13 cellular contexts compared by ENCODE assay signal in genomic region chr7:44057849-44058758, GRCh38. TPM values are rescaled to one million over a fixed set of nuclear protein-coding genes. Genes with fewer than 3 reads are reported as not detected.
DNase-seq lines count a peak whose midpoint lies in the region; ATAC-seq, FAIRE-seq and TF ChIP-seq lines count a peak whose summit lies in the region.
"Had no signal": no experiment of that assay in that cellular context is flagged by ENCODE, and none has a peak within 500 bp of the region (broad histone marks: within the 10 kb centered on the region; RNA-seq: fewer than 3 reads in every experiment).

No MANE protein-coding gene starts in this region.

- peaks cover 38 to 68% of the 10 kb centered on the region in 2 donors for H3K36me3 Mint-ChIP-seq in CD4-positive, alpha-beta memory T cell
- peaks cover 12% of the 10 kb centered on the region for H3K36me3 Mint-ChIP-seq in natural killer cell treated with Interleukin-12 subunit alpha and Interleukin-12 subunit beta and Interleukin-15 and Interleukin-18, amount 100 ng/mL, for 72 hours
- H3K36me3 Mint-ChIP-seq in activated CD4-positive, alpha-beta memory T cell treated with anti-CD3 and anti-CD28 coated beads for 36 hours: peaks cover 47% of the 10 kb centered on the region

- no peak overlapping the region for H3K4me3 ChIP-seq in CD4-positive, alpha-beta memory T cell (ENCODE audit: low read length in 2 of 2)
- no peak overlapping the region for H3K4me3 ChIP-seq in H7 (ENCODE audit: insufficient read depth, low read depth, low read length)
- no peak overlapping the region for H3K4me3 ChIP-seq in K562
- H3K4me3 ChIP-seq: smooth muscle cell had no signal

- H3K9me3 Mint-ChIP-seq in CD4-positive, alpha-beta memory T cell: peaks cover 0 to 2% (median 0%) of the 10 kb centered on the region in 8 donors
- H3K9me3 Mint-ChIP-seq in natural killer cell treated with Interleukin-12 subunit alpha and Interleukin-12 subunit beta and Interleukin-15 and Interleukin-18, amount 100 ng/mL, for 72 hours: no peaks in the 10 kb centered on the region
- H3K9me3 Mint-ChIP-seq in activated CD4-positive, alpha-beta memory T cell treated with anti-CD3 and anti-CD28 coated beads for 36 hours: no peaks in the 10 kb centered on the region

- peaks cover 2 to 16% (median 10%) of the 10 kb centered on the region in 4 donors for H3K4me1 Mint-ChIP-seq in CD4-positive, alpha-beta memory T cell
- H3K4me1 Mint-ChIP-seq in natural killer cell treated with Interleukin-12 subunit alpha and Interleukin-12 subunit beta and Interleukin-15 and Interleukin-18, amount 100 ng/mL, for 72 hours (ENCODE audit: low read depth in 2 of 2): peaks cover 9 to 18% of the 10 kb centered on the region in 2 donors
- peaks cover 2% of the 10 kb centered on the region for H3K4me1 Mint-ChIP-seq in activated CD4-positive, alpha-beta memory T cell treated with anti-CD3 and anti-CD28 coated beads for 36 hours (ENCODE audit: low read depth)

- intact Hi-C loops in CD4-positive, alpha-beta memory T cell (cut with micrococcal nuclease): no loop called here
- intact Hi-C loops in K562 (cut with micrococcal nuclease): no loop called here
- intact Hi-C loops in activated CD4-positive, alpha-beta memory T cell treated with anti-CD3 and anti-CD28 coated beads for 36 hours (cut with micrococcal nuclease): no loop called here

- H3K36me3 ChIP-seq in CD4-positive, alpha-beta memory T cell (ENCODE audit: insufficient read depth, low read length): peaks cover 75% of the 10 kb centered on the region
- H3K36me3 ChIP-seq in H7 (replicated peaks; ENCODE audit: control insufficient read depth, insufficient read depth, low read length): peaks cover 13% of the 10 kb centered on the region
- H3K36me3 ChIP-seq in K562 (ENCODE audit: control insufficient read depth, insufficient read depth, low read length): peaks cover 76% of the 10 kb centered on the region; the same call in 2 of the 3 replicates

- in situ Hi-C loops in K562 (cut with MboI): no loop called here

- no peak for TF ChIP-seq EP300 in K562 (IDR thresholded peaks at IDR 0.05; ENCODE audit: low read length)

- FAIRE-seq in K562 (lab: Jason Lieb, UNC): no peak
- FAIRE-seq: endometrium had no signal

- ATAC-seq in K562 (no peak), HG02763 (IDR thresholded peaks at IDR 0.05; ENCODE audit: unreplicated experiment) (no peak), HG02981 (IDR thresholded peaks at IDR 0.05; ENCODE audit: unreplicated experiment) (no peak), GM18502 (IDR thresholded peaks at IDR 0.05; ENCODE audit: poor library complexity, unreplicated experiment) (no peak)
- ATAC-seq in natural killer cell treated with Interleukin-12 subunit alpha and Interleukin-12 subunit beta and Interleukin-15 and Interleukin-18, amount 100 ng/mL, for 72 hours: no peak

- no peak for TF ChIP-seq CTCF in K562 (IDR thresholded peaks at IDR 0.05 in 2 of 3, conservative IDR thresholded peaks at IDR 0.05 in 1 of 3; ENCODE audit: insufficient read depth in 2 of 3, low read depth in 1 of 3, low read length in 3 of 3)

- POLR2A ChIA-PET in CD4-positive, alpha-beta memory T cell (lab: Charles Lee; ENCODE audit: partially characterized antibody): no interaction called here
- POLR2A ChIA-PET in K562 (lab: Yijun Ruan, JAX): no interaction called here
- POLR2A ChIA-PET in activated CD4-positive, alpha-beta memory T cell treated with anti-CD3 and anti-CD28 coated beads for 36 hours (lab: Charles Lee): no interaction called here

- no peaks in the 10 kb centered on the region for H3K27me3 ChIP-seq in CD4-positive, alpha-beta memory T cell (ENCODE audit: insufficient read depth, low read length)
- no peaks in the 10 kb centered on the region for H3K27me3 ChIP-seq in H7 (ENCODE audit: control insufficient read depth, insufficient read depth, low read length)
- H3K27me3 ChIP-seq in K562 (ENCODE audit: control insufficient read depth in 2 of 2, insufficient read depth in 2 of 2, low read length in 2 of 2): no peaks in the 10 kb centered on the region

- no peaks in the 10 kb centered on the region for H3K79me2 ChIP-seq in K562 (ENCODE audit: control insufficient read depth, insufficient read depth, low read length)

- H3K4me1 ChIP-seq in CD4-positive, alpha-beta memory T cell (ENCODE audit: insufficient read depth, low read length): peaks cover 4% of the 10 kb centered on the region
- peaks cover 0 to 14% of the 10 kb centered on the region in 2 experiments; a peak in 1 of 5 replicates for H3K4me1 ChIP-seq in K562 (replicated peaks in 1 of 2; ENCODE audit: control insufficient read depth in 2 of 2, insufficient read depth in 2 of 2, low read length in 2 of 2)

- H3K4me3 Mint-ChIP-seq in CD4-positive, alpha-beta memory T cell: no peak overlapping the region
- H3K4me3 Mint-ChIP-seq in natural killer cell treated with Interleukin-12 subunit alpha and Interleukin-12 subunit beta and Interleukin-15 and Interleukin-18, amount 100 ng/mL, for 72 hours: no peak overlapping the region
- H3K4me3 Mint-ChIP-seq in activated CD4-positive, alpha-beta memory T cell treated with anti-CD3 and anti-CD28 coated beads for 36 hours: no peak overlapping the region

- no peaks in the 10 kb centered on the region for H3K9me1 ChIP-seq in K562 (ENCODE audit: control insufficient read depth, insufficient read depth, low read length)

- peak overlapping the region in 1 of 2 experiments; percentile 45; a peak in 2 of 4 replicates for H3K9ac ChIP-seq in K562 (ENCODE audit: insufficient read depth in 1 of 2, low read depth in 2 of 2, low read length in 2 of 2)

- H3K27ac ChIP-seq in CD4-positive, alpha-beta memory T cell (ENCODE audit: low read depth, low read length): no peak overlapping the region
- H3K27ac ChIP-seq in K562 (ENCODE audit: extremely low read depth, low read depth, low read length): no peak overlapping the region

- no peaks in the 10 kb centered on the region for H3K9me3 ChIP-seq in CD4-positive, alpha-beta memory T cell (ENCODE audit: control insufficient read depth in 1 of 2, low read length in 2 of 2)
- no peaks in the 10 kb centered on the region for H3K9me3 ChIP-seq in K562 (replicated peaks; ENCODE audit: control insufficient read depth, insufficient read depth, low read depth, low read length)

- no peak overlapping the region for H2AFZ ChIP-seq in K562 (ENCODE audit: low read depth, low read length)

- H3K4me2 ChIP-seq in K562 (ENCODE audit: insufficient read depth, low read length): no peak overlapping the region
- H3K4me2 ChIP-seq: smooth muscle cell had no signal

- TF ChIP-seq RAD21 in K562 (CRISPR knock-in tag; conservative IDR thresholded peaks at IDR 0.05 in 1 of 2, IDR thresholded peaks at IDR 0.05 in 1 of 2): no peak

- 90% methylated on average over 28 of the region's 30 CpGs for WGBS in K562 (ENCODE audit: insufficient coverage, low coverage, missing lambda C conversion rate)

- H4K20me1 ChIP-seq in K562 (replicated peaks; ENCODE audit: control insufficient read depth, insufficient read depth, low read length): peaks cover 3% of the 10 kb centered on the region; the same call in 1 of the 2 replicates

- H3K27me3 Mint-ChIP-seq in CD4-positive, alpha-beta memory T cell: no peaks in the 10 kb centered on the region
- no peaks in the 10 kb centered on the region for H3K27me3 Mint-ChIP-seq in natural killer cell treated with Interleukin-12 subunit alpha and Interleukin-12 subunit beta and Interleukin-15 and Interleukin-18, amount 100 ng/mL, for 72 hours
- no peaks in the 10 kb centered on the region for H3K27me3 Mint-ChIP-seq in activated CD4-positive, alpha-beta memory T cell treated with anti-CD3 and anti-CD28 coated beads for 36 hours

- no peak for DNase-seq in CD4-positive, alpha-beta memory T cell
- peak; percentile 36 for DNase-seq in H7
- DNase-seq in K562 (ENCODE audit: extremely low read depth in 1 of 4, low spot score in 3 of 4): no peak
- DNase-seq in natural killer cell treated with Interleukin-12 subunit alpha and Interleukin-12 subunit beta and Interleukin-15 and Interleukin-18, amount 100 ng/mL, for 72 hours (ENCODE audit: low spot score): peak; percentile 46
- DNase-seq in activated CD4-positive, alpha-beta memory T cell treated with anti-CD3 and anti-CD28 coated beads for 36 hours: no peak
- DNase-seq: anterior cingulate cortex, NCI-H1105 treated with DMSO at 0.1 percent for 48 hours, NCI-H69 had no signal

- CTCF ChIA-PET in CD4-positive, alpha-beta memory T cell (lab: Charles Lee; ENCODE audit: partially characterized antibody): no interaction called here
- CTCF ChIA-PET in K562 (lab: Yijun Ruan, JAX; ENCODE audit: low intra/inter-chr PET ratio): no interaction called here
- CTCF ChIA-PET in activated CD4-positive, alpha-beta memory T cell treated with anti-CD3 and anti-CD28 coated beads for 36 hours (lab: Charles Lee): no interaction called here

- H3K27ac Mint-ChIP-seq in CD4-positive, alpha-beta memory T cell: peak overlapping the region in 4 of 7 donors; percentile 36 to 64 (median 59)
- H3K27ac Mint-ChIP-seq in natural killer cell treated with Interleukin-12 subunit alpha and Interleukin-12 subunit beta and Interleukin-15 and Interleukin-18, amount 100 ng/mL, for 72 hours: peak overlapping the region in 1 of 2 donors; percentile 19
- H3K27ac Mint-ChIP-seq in activated CD4-positive, alpha-beta memory T cell treated with anti-CD3 and anti-CD28 coated beads for 36 hours: no peak overlapping the region

- BruUV-seq in K562 (replicated peaks; lab: Mats Ljungman, UMichigan): no TSS peak

- TF ChIP-seq POLR2A in K562 (conservative IDR thresholded peaks at IDR 0.05): no peak

RNA-seq across cellular contexts. Expression of gene PGAM2, which starts 7.3 kb away (rescaled TPM):
- 1 to 10 TPM; 1.1 to 1.5 TPM for total RNA-seq in CD4-positive, alpha-beta memory T cell
- polyA plus RNA-seq in CD4-positive, alpha-beta memory T cell: not detected
- 2.7 and 4.5 TPM in 2 replicates for total RNA-seq in H7 (2014; rRNA removed; shearing (Covaris generic))
- not detected in 2 replicates for total RNA-seq in K562 (2011; cell fraction: chromatin; rRNA removed; ENCODE audit: low replicate concordance)
- 0.50 and 0.53 TPM in 2 replicates for total RNA-seq in K562 (2011; cell fraction: nucleolus; rRNA removed)
- not detected in 2 replicates for total RNA-seq in K562 (2011; cell fraction: nucleoplasm; rRNA removed)
- not detected in 2 replicates for total RNA-seq in K562 (2014; rRNA removed)
- total RNA-seq in K562 (2014; rRNA removed; fragmentation: Illumina TruSeq; extraction: Trizol): not detected in 2 replicates
- total RNA-seq in K562 (2015; rRNA removed; fragmentation: Illumina TruSeq; extraction: Trizol): not detected in 2 replicates
- not detected in 2 replicates for total RNA-seq in K562 (2021)
- polyA plus RNA-seq in K562 (2011; rRNA removed): not detected in 2 replicates
- polyA plus RNA-seq in K562 (2011; cell fraction: cytosol; rRNA removed): 0.12 TPM in 1 of 2 replicates, not detected in the other
- 0.14 TPM in 1 of 2 replicates, not detected in the other for polyA plus RNA-seq in K562 (2011; cell fraction: nucleus; rRNA removed)
- polyA plus RNA-seq in K562 (2012): not detected in 2 replicates
- polyA plus RNA-seq in K562 (2014; fragmentation: Illumina TruSeq; extraction: Trizol): not detected in 2 replicates
- polyA plus RNA-seq in K562 (2014; fragmentation: Nextera tagmentation; extraction: Ambion mirVana): not detected
- not detected in 2 replicates for polyA plus RNA-seq in K562 (2014; rRNA removed)
- polyA minus RNA-seq in K562 (2011; rRNA and poly(A)+ RNA removed): not detected in 2 replicates
- not detected in 2 replicates for polyA minus RNA-seq in K562 (2011; cell fraction: cytosol; rRNA and poly(A)+ RNA removed)
- not detected in 2 replicates for polyA minus RNA-seq in K562 (2011; cell fraction: nucleus; rRNA and poly(A)+ RNA removed)
- total RNA-seq in natural killer cell treated with Interleukin-12 subunit alpha and Interleukin-12 subunit beta and Interleukin-15 and Interleukin-18, amount 100 ng/mL, for 72 hours: not detected
- total RNA-seq in activated CD4-positive, alpha-beta memory T cell treated with anti-CD3 and anti-CD28 coated beads for 36 hours: under 1 TPM; 0.26 to 0.27 TPM
- total RNA-seq: smooth muscle cell had no signal
- polyA plus RNA-seq: smooth muscle cell had no signal

RNA-seq across cellular contexts. Expression of gene DBNL, which starts 13.6 kb away (rescaled TPM):
- 100 to 1,000 TPM; 157 to 166 TPM for total RNA-seq in CD4-positive, alpha-beta memory T cell
- 100 to 1,000 TPM; 177 to 250 TPM for polyA plus RNA-seq in CD4-positive, alpha-beta memory T cell
- total RNA-seq in H7 (2014; rRNA removed; shearing (Covaris generic)): 43.0 and 63.8 TPM in 2 replicates
- total RNA-seq in K562 (2011; cell fraction: chromatin; rRNA removed; ENCODE audit: low replicate concordance): 42.0 and 115 TPM in 2 replicates
- total RNA-seq in K562 (2011; cell fraction: nucleolus; rRNA removed): 55.1 and 55.4 TPM in 2 replicates
- total RNA-seq in K562 (2011; cell fraction: nucleoplasm; rRNA removed): 42.4 and 48.7 TPM in 2 replicates
- total RNA-seq in K562 (2014; rRNA removed) (61.5 and 65.1 TPM in 2 replicates), K562 (2014; rRNA removed; fragmentation: Illumina TruSeq; extraction: Trizol) (17.5 and 21.2 TPM in 2 replicates), K562 (2015; rRNA removed; fragmentation: Illumina TruSeq; extraction: Trizol) (36.9 and 38.9 TPM in 2 replicates), K562 (2021) (51.5 and 57.7 TPM in 2 replicates)
- polyA plus RNA-seq in K562 (2011; rRNA removed) (32.4 and 35.0 TPM in 2 replicates), K562 (2014; fragmentation: Illumina TruSeq; extraction: Trizol) (52.1 and 58.2 TPM in 2 replicates), K562 (2014; fragmentation: Nextera tagmentation; extraction: Ambion mirVana) (1 to 10 TPM; 1.9 to 3.7 TPM), K562 (2014; rRNA removed) (47.6 and 53.0 TPM in 2 replicates)
- polyA plus RNA-seq in K562 (2011; cell fraction: cytosol; rRNA removed): 41.3 and 70.1 TPM in 2 replicates
- 44.0 and 49.7 TPM in 2 replicates for polyA plus RNA-seq in K562 (2011; cell fraction: nucleus; rRNA removed)
- 47.8 and 50.1 TPM in 2 replicates for polyA plus RNA-seq in K562 (2012)
- 19.1 and 33.6 TPM in 2 replicates for polyA minus RNA-seq in K562 (2011; rRNA and poly(A)+ RNA removed)
- polyA minus RNA-seq in K562 (2011; cell fraction: cytosol; rRNA and poly(A)+ RNA removed): 20.9 and 23.1 TPM in 2 replicates
- polyA minus RNA-seq in K562 (2011; cell fraction: nucleus; rRNA and poly(A)+ RNA removed): 20.3 and 26.3 TPM in 2 replicates
- 100 to 1,000 TPM; 173 to 202 TPM for total RNA-seq in natural killer cell treated with Interleukin-12 subunit alpha and Interleukin-12 subunit beta and Interleukin-15 and Interleukin-18, amount 100 ng/mL, for 72 hours
- total RNA-seq in activated CD4-positive, alpha-beta memory T cell treated with anti-CD3 and anti-CD28 coated beads for 36 hours: 100 to 1,000 TPM; 128 to 129 TPM

RNA-seq across cellular contexts. Expression of gene POLM, which starts 24.2 kb away (rescaled TPM):
- total RNA-seq in CD4-positive, alpha-beta memory T cell: 10 to 100 TPM; 64.8 to 67.2 TPM
- polyA plus RNA-seq in CD4-positive, alpha-beta memory T cell: 10 to 100 TPM in 1 of 2 donors, 1 to 10 TPM in 1; 8.0 to 18.2 TPM
- 16.9 and 17.0 TPM in 2 replicates for total RNA-seq in H7 (2014; rRNA removed; shearing (Covaris generic))
- total RNA-seq in K562 (2011; cell fraction: chromatin; rRNA removed; ENCODE audit: low replicate concordance): 15.0 and 46.8 TPM in 2 replicates
- 28.4 and 32.0 TPM in 2 replicates for total RNA-seq in K562 (2011; cell fraction: nucleolus; rRNA removed)
- 22.1 and 23.5 TPM in 2 replicates for total RNA-seq in K562 (2011; cell fraction: nucleoplasm; rRNA removed)
- total RNA-seq in K562 (2014; rRNA removed) (4.1 and 6.5 TPM in 2 replicates), K562 (2014; rRNA removed; fragmentation: Illumina TruSeq; extraction: Trizol) (1.3 and 1.9 TPM in 2 replicates), K562 (2015; rRNA removed; fragmentation: Illumina TruSeq; extraction: Trizol) (4.2 and 4.8 TPM in 2 replicates), K562 (2021) (8.6 and 9.9 TPM in 2 replicates)
- polyA plus RNA-seq in K562 (2011; rRNA removed) (4.1 and 5.7 TPM in 2 replicates), K562 (2014; fragmentation: Illumina TruSeq; extraction: Trizol) (3.6 and 4.1 TPM in 2 replicates), K562 (2014; fragmentation: Nextera tagmentation; extraction: Ambion mirVana) (under 1 TPM; 0.51 to 0.70 TPM), K562 (2014; rRNA removed) (5.2 and 5.9 TPM in 2 replicates)
- 4.9 and 8.0 TPM in 2 replicates for polyA plus RNA-seq in K562 (2011; cell fraction: cytosol; rRNA removed)
- polyA plus RNA-seq in K562 (2011; cell fraction: nucleus; rRNA removed): 22.0 and 33.1 TPM in 2 replicates
- 4.7 and 10.9 TPM in 2 replicates for polyA plus RNA-seq in K562 (2012)
- 4.8 and 6.4 TPM in 2 replicates for polyA minus RNA-seq in K562 (2011; rRNA and poly(A)+ RNA removed)
- polyA minus RNA-seq in K562 (2011; cell fraction: cytosol; rRNA and poly(A)+ RNA removed): 5.9 and 23.5 TPM in 2 replicates
- 16.4 and 23.2 TPM in 2 replicates for polyA minus RNA-seq in K562 (2011; cell fraction: nucleus; rRNA and poly(A)+ RNA removed)
- 10 to 100 TPM; 25.9 to 66.9 TPM for total RNA-seq in natural killer cell treated with Interleukin-12 subunit alpha and Interleukin-12 subunit beta and Interleukin-15 and Interleukin-18, amount 100 ng/mL, for 72 hours
- total RNA-seq in activated CD4-positive, alpha-beta memory T cell treated with anti-CD3 and anti-CD28 coated beads for 36 hours: 10 to 100 TPM; 32.5 to 32.7 TPM

RNA-seq across cellular contexts. Expression of gene AEBP1, which starts 46.0 kb away (rescaled TPM):
- 1 to 10 TPM; 7.8 TPM for total RNA-seq in CD4-positive, alpha-beta memory T cell
- polyA plus RNA-seq in CD4-positive, alpha-beta memory T cell: 1 to 10 TPM in 1 of 2 donors, under 1 TPM in 1; 0.20 to 2.3 TPM
- total RNA-seq in H7 (2014; rRNA removed; shearing (Covaris generic)): 12.9 and 15.8 TPM in 2 replicates
- 1.3 and 8.8 TPM in 2 replicates for total RNA-seq in K562 (2011; cell fraction: chromatin; rRNA removed; ENCODE audit: low replicate concordance)
- 4.2 and 6.2 TPM in 2 replicates for total RNA-seq in K562 (2011; cell fraction: nucleolus; rRNA removed)
- total RNA-seq in K562 (2011; cell fraction: nucleoplasm; rRNA removed): 3.3 and 4.3 TPM in 2 replicates
- 0.53 TPM in 1 of 2 replicates, not detected in the other for total RNA-seq in K562 (2014; rRNA removed)
- 0.15 TPM in 1 of 2 replicates, not detected in the other for total RNA-seq in K562 (2014; rRNA removed; fragmentation: Illumina TruSeq; extraction: Trizol)
- 0.36 TPM in 1 of 2 replicates, not detected in the other for total RNA-seq in K562 (2015; rRNA removed; fragmentation: Illumina TruSeq; extraction: Trizol)
- total RNA-seq in K562 (2021): 0.78 and 0.87 TPM in 2 replicates
- 0.43 and 1.1 TPM in 2 replicates for polyA plus RNA-seq in K562 (2011; rRNA removed)
- 0.48 and 0.60 TPM in 2 replicates for polyA plus RNA-seq in K562 (2011; cell fraction: cytosol; rRNA removed)
- polyA plus RNA-seq in K562 (2011; cell fraction: nucleus; rRNA removed): 5.3 and 8.2 TPM in 2 replicates
- polyA plus RNA-seq in K562 (2012): 0.57 and 1.3 TPM in 2 replicates
- 0.30 and 0.69 TPM in 2 replicates for polyA plus RNA-seq in K562 (2014; fragmentation: Illumina TruSeq; extraction: Trizol)
- polyA plus RNA-seq in K562 (2014; fragmentation: Nextera tagmentation; extraction: Ambion mirVana): under 1 TPM in 1 of 2 experiments, not detected in 1; 0.04 TPM
- 0.03 TPM in 1 of 2 replicates, not detected in the other for polyA plus RNA-seq in K562 (2014; rRNA removed)
- polyA minus RNA-seq in K562 (2011; rRNA and poly(A)+ RNA removed): 0.39 and 0.46 TPM in 2 replicates
- polyA minus RNA-seq in K562 (2011; cell fraction: cytosol; rRNA and poly(A)+ RNA removed): 1.0 and 1.8 TPM in 2 replicates
- polyA minus RNA-seq in K562 (2011; cell fraction: nucleus; rRNA and poly(A)+ RNA removed): 0.67 and 1.1 TPM in 2 replicates
- total RNA-seq in natural killer cell treated with Interleukin-12 subunit alpha and Interleukin-12 subunit beta and Interleukin-15 and Interleukin-18, amount 100 ng/mL, for 72 hours: 1 to 10 TPM; 1.0 to 2.4 TPM
- total RNA-seq in activated CD4-positive, alpha-beta memory T cell treated with anti-CD3 and anti-CD28 coated beads for 36 hours: 1 to 10 TPM; 5.5 to 6.6 TPM

Comparison
In these comparisons a context has a peak if more than half of its experiments do, and no peak if none do; other contexts are left out.
1. DNase-seq: peak in H7 (single experiment) and natural killer cell treated with Interleukin-12 subunit alpha and Interleukin-12 subunit beta and Interleukin-15 and Interleukin-18, amount 100 ng/mL, for 72 hours (single experiment); none in CD4-positive, alpha-beta memory T cell (0 of 5), K562 (0 of 4) and activated CD4-positive, alpha-beta memory T cell treated with anti-CD3 and anti-CD28 coated beads for 36 hours (single experiment).